ENCODE assay signal across 1 cellular context in the genomic region with DNA sequence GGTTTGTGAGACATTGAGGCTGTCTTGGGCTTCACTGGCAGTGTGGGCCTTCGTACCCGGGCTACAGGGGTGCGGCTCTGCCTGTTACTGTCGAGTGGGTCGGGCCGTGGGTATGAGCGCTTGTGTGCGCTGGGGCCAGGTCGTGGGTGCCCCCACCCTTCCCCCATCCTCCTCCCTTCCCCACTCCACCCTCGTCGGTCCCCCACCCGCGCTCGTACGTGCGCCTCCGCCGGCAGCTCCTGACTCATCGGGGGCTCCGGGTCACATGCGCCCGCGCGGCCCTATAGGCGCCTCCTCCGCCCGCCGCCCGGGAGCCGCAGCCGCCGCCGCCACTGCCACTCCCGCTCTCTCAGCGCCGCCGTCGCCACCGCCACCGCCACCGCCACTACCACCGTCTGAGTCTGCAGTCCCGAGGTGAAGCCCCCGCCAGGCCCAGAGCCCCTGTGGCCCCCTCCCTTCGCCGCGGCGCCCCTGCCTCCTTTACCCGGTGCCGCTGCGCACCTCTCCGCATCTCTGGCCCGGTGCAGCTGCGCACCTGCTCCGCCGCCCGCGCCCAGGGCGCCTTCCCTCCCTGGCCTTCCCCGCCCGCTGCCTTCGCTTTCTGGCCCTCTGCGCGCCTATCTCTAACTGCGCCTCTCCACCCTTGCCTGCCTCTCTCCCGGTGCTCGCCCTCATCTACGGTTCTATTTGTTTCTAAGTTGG.
TF ChIP-seq lines count a peak whose summit lies in the region.

A gene (plus strand): TSS at position 335 of the 702 bp plus-strand sequence. CDS start 1,253 bp downstream, outside the sequence.

TF ChIP-seq in K562, 482 proteins besides CTCF, POLR2A, EP300 and RAD21:
- 0 out of 2 replicates have a peak, but pooled peaks have one; percentile 26 for TF ChIP-seq GABPB1 (CRISPR knock-in tag; IDR thresholded peaks at IDR 0.05)
- TF ChIP-seq YY1 (IDR thresholded peaks at IDR 0.05; ENCODE audit: borderline replicate concordance in 1 of 3, control insufficient read depth in 1 of 3, extremely low read depth in 1 of 3, insufficient read depth in 3 of 3, insufficient read length in 1 of 3, insufficient replicate concordance in 2 of 3, low read depth in 1 of 3, low read length in 2 of 3) = no peak
- TF ChIP-seq, protein P1, sequence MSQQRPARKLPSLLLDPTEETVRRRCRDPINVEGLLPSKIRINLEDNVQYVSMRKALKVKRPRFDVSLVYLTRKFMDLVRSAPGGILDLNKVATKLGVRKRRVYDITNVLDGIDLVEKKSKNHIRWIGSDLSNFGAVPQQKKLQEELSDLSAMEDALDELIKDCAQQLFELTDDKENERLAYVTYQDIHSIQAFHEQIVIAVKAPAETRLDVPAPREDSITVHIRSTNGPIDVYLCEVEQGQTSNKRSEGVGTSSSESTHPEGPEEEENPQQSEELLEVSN (IDR thresholded peaks at IDR 0.05; ENCODE audit: borderline replicate concordance in 1 of 2, extremely low read depth in 1 of 2, insufficient read depth in 1 of 2, insufficient read length in 1 of 2, low read depth in 1 of 2, low read length in 1 of 2, poor library complexity in 1 of 2, severe bottlenecking in 1 of 2) = peak in 1 of 2 experiments; percentile 51
- TF ChIP-seq ZBTB1 (CRISPR knock-in tag; IDR thresholded peaks at IDR 0.05; ENCODE audit: borderline replicate concordance, low read depth) = peak; percentile 75; the same call in 1 of the 2 replicates
- TF ChIP-seq KLF16 (IDR thresholded peaks at IDR 0.05) = no peak
- TF ChIP-seq FOSL1 (tag; conservative IDR thresholded peaks at IDR 0.05) = peak; percentile 70
- TF ChIP-seq, protein P2, sequence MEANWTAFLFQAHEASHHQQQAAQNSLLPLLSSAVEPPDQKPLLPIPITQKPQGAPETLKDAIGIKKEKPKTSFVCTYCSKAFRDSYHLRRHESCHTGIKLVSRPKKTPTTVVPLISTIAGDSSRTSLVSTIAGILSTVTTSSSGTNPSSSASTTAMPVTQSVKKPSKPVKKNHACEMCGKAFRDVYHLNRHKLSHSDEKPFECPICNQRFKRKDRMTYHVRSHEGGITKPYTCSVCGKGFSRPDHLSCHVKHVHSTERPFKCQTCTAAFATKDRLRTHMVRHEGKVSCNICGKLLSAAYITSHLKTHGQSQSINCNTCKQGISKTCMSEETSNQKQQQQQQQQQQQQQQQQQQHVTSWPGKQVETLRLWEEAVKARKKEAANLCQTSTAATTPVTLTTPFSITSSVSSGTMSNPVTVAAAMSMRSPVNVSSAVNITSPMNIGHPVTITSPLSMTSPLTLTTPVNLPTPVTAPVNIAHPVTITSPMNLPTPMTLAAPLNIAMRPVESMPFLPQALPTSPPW (CRISPR knock-in tag; IDR thresholded peaks at IDR 0.05) = 0 out of 2 replicates have a peak, but pooled peaks have one; percentile 40
- TF ChIP-seq RBFOX2 (IDR thresholded peaks at IDR 0.05; ENCODE audit: low read depth, low read length) = peak; percentile 29; the same call in 1 of the 2 replicates
- peak; percentile 27; the same call in 1 of the 2 replicates for TF ChIP-seq CXXC5 (CRISPR knock-in tag; IDR thresholded peaks at IDR 0.05)
- TF ChIP-seq HNRNPLL (IDR thresholded peaks at IDR 0.05; ENCODE audit: low read depth, low read length, poor library complexity, severe bottlenecking) = peak; percentile 38
- TF ChIP-seq ZNF184 (CRISPR knock-in tag; IDR thresholded peaks at IDR 0.05) = no peak
- TF ChIP-seq POLR2G (IDR thresholded peaks at IDR 0.05; ENCODE audit: low read depth, low read length) = peak; percentile 38
- no peak for TF ChIP-seq BCOR (IDR thresholded peaks at IDR 0.05)
- TF ChIP-seq NRF1 (conservative IDR thresholded peaks at IDR 0.05 in 1 of 2, IDR thresholded peaks at IDR 0.05 in 1 of 2) = peak; percentile 71 to 76
- TF ChIP-seq SAP30 (IDR thresholded peaks at IDR 0.05; ENCODE audit: borderline replicate concordance, insufficient read depth, low read depth, low read length, poor library complexity, severe bottlenecking) = peak; percentile 19
- peak; percentile 23; the same call in 1 of the 2 replicates for TF ChIP-seq JUND (IDR thresholded peaks at IDR 0.05; ENCODE audit: borderline replicate concordance, low read depth, low read length)
- TF ChIP-seq JUND (tag; IDR thresholded peaks at IDR 0.05; ENCODE audit: borderline replicate concordance, low read depth, low read length) = no peak; the same call in 2 of the 3 replicates
- TF ChIP-seq, protein P3, sequence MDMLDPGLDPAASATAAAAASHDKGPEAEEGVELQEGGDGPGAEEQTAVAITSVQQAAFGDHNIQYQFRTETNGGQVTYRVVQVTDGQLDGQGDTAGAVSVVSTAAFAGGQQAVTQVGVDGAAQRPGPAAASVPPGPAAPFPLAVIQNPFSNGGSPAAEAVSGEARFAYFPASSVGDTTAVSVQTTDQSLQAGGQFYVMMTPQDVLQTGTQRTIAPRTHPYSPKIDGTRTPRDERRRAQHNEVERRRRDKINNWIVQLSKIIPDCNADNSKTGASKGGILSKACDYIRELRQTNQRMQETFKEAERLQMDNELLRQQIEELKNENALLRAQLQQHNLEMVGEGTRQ (CRISPR knock-in tag; IDR thresholded peaks at IDR 0.05) = peak; percentile 62
- TF ChIP-seq FOXJ3 (CRISPR knock-in tag; IDR thresholded peaks at IDR 0.05) = no peak
- TF ChIP-seq, protein P4, sequence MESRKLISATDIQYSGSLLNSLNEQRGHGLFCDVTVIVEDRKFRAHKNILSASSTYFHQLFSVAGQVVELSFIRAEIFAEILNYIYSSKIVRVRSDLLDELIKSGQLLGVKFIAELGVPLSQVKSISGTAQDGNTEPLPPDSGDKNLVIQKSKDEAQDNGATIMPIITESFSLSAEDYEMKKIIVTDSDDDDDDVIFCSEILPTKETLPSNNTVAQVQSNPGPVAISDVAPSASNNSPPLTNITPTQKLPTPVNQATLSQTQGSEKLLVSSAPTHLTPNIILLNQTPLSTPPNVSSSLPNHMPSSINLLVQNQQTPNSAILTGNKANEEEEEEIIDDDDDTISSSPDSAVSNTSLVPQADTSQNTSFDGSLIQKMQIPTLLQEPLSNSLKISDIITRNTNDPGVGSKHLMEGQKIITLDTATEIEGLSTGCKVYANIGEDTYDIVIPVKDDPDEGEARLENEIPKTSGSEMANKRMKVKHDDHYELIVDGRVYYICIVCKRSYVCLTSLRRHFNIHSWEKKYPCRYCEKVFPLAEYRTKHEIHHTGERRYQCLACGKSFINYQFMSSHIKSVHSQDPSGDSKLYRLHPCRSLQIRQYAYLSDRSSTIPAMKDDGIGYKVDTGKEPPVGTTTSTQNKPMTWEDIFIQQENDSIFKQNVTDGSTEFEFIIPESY (CRISPR knock-in tag; IDR thresholded peaks at IDR 0.05) = peak; percentile 68
- TF ChIP-seq, protein P5, sequence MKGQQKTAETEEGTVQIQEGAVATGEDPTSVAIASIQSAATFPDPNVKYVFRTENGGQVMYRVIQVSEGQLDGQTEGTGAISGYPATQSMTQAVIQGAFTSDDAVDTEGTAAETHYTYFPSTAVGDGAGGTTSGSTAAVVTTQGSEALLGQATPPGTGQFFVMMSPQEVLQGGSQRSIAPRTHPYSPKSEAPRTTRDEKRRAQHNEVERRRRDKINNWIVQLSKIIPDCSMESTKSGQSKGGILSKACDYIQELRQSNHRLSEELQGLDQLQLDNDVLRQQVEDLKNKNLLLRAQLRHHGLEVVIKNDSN (CRISPR knock-in tag; IDR thresholded peaks at IDR 0.05) = peak; percentile 61
- TF ChIP-seq, protein P6, sequence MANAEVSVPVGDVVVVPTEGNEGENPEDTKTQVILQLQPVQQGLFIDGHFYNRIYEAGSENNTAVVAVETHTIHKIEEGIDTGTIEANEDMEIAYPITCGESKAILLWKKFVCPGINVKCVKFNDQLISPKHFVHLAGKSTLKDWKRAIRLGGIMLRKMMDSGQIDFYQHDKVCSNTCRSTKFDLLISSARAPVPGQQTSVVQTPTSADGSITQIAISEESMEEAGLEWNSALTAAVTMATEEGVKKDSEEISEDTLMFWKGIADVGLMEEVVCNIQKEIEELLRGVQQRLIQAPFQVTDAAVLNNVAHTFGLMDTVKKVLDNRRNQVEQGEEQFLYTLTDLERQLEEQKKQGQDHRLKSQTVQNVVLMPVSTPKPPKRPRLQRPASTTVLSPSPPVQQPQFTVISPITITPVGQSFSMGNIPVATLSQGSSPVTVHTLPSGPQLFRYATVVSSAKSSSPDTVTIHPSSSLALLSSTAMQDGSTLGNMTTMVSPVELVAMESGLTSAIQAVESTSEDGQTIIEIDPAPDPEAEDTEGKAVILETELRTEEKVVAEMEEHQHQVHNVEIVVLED (CRISPR knock-in tag; IDR thresholded peaks at IDR 0.05) = 0 out of 2 replicates have a peak, but pooled peaks have one; percentile 20
- peak; percentile 72 for TF ChIP-seq CTBP1 (IDR thresholded peaks at IDR 0.05; ENCODE audit: borderline replicate concordance)
TF ChIP-seq in K562: peak in this region for 17.
